Comparison of ENCODE assay signal across 1 cellular context in the genomic region with DNA sequence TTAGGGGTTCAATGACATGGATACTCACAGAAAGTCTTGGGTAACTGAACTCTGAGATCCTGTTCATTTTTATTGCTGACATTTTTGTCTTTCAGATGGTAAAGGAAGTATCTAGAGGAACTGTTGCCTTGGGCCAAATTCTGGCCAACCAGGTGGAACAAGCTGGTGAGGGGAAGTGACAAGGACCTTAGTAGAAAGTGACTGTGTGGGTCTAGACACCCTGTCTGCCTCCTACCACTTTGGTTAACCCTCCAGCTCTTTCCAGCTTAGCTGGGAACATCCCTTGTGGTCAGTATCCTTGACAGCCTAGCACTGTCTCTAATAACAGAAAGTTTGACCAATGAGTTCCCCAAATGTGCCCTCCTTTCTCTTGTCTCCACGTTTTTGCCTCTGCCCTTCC.
TF ChIP-seq lines count a peak whose summit lies in the region.

No MANE protein-coding gene starts in this region.

TF ChIP-seq in H1, 55 proteins besides CTCF, POLR2A, EP300 and RAD21:
- no peak for TF ChIP-seq CHD1 (IDR thresholded peaks at IDR 0.05; ENCODE audit: low read depth, low read length)
- no peak for TF ChIP-seq CREB1 (IDR thresholded peaks at IDR 0.05)
- no peak for TF ChIP-seq BRCA1 (IDR thresholded peaks at IDR 0.05; ENCODE audit: low read depth, low read length)
- TF ChIP-seq, protein P1, sequence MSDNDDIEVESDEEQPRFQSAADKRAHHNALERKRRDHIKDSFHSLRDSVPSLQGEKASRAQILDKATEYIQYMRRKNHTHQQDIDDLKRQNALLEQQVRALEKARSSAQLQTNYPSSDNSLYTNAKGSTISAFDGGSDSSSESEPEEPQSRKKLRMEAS (IDR thresholded peaks at IDR 0.05) = no peak
